Comparison of ENCODE assay signal across 9 cellular contexts in genomic region chr1:203504400-203505250, GRCh38. TPM values are rescaled to one million over a fixed set of nuclear protein-coding genes. Genes with fewer than 3 reads are reported as not detected.
A peak's percentile ranks its signal among the peaks of the same experiment; 100 is the strongest.
DNase-seq lines count a peak whose midpoint lies in the region; ATAC-seq and TF ChIP-seq lines count a peak whose summit lies in the region.
"Had no signal": no experiment of that assay in that cellular context is flagged by ENCODE, and none has a peak within 500 bp of the region (broad histone marks: within the 10 kb centered on the region; RNA-seq: fewer than 3 reads in every experiment).

No MANE protein-coding gene starts in this region.

- no peaks in the 10 kb centered on the region for H3K9me3 ChIP-seq in neural progenitor cell (ENCODE audit: low read depth)

- H3K4me1 Mint-ChIP-seq in activated T-helper 1 cell treated with anti-CD3 and anti-CD28 coated beads, Interleukin-12 subunit alpha, Interleukin-12 subunit beta, Interleukin-2, Interleukin-4 antibody, amounts not matched to agents 30 ng/mL and 10 ng/mL and 1 ng/mL, durations not matched to agents 14 hours and 24 hours and 36 hours (ENCODE audit: low read depth), result peaks cover 8% of the 10 kb centered on the region
- peaks cover 42% of the 10 kb centered on the region for H3K4me1 Mint-ChIP-seq in neural progenitor cell
- H3K4me1 Mint-ChIP-seq in stimulated activated naive CD8-positive, alpha-beta T cell treated with anti-CD3 and anti-CD28 coated beads, Interleukin-15, amount 100 ng/mL, for 72 hours, result peaks cover 6% of the 10 kb centered on the region

- no peaks in the 10 kb centered on the region for H3K79me2 ChIP-seq in neural progenitor cell (ENCODE audit: low read depth)

- DNase-seq in DMS53 (lab: John Stamatoyannopoulos, UW) (peak; percentile 92), M059J (ENCODE audit: low read depth) (peak; percentile 83), RWPE1 (ENCODE audit: low spot score) (peak; percentile 93), fibroblast of the aortic adventitia (ENCODE audit: low read depth) (peak; percentile 88), neural progenitor cell (ENCODE audit: low spot score) (peak; percentile 91)
- DNase-seq in activated T-helper 1 cell treated with anti-CD3 and anti-CD28 coated beads, Interleukin-12 subunit alpha, Interleukin-12 subunit beta, Interleukin-2, Interleukin-4 antibody, amounts not matched to agents 30 ng/mL and 10 ng/mL and 1 ng/mL, durations not matched to agents 14 hours and 24 hours and 36 hours (ENCODE audit: low spot score), result peak; percentile 59
- peak; percentile 66 to 70 for DNase-seq in stimulated activated naive CD8-positive, alpha-beta T cell treated with anti-CD3 and anti-CD28 coated beads, Interleukin-15, amount 100 ng/mL, for 72 hours

- no peaks in the 10 kb centered on the region for H3K9me3 Mint-ChIP-seq in activated T-helper 1 cell treated with anti-CD3 and anti-CD28 coated beads, Interleukin-12 subunit alpha, Interleukin-12 subunit beta, Interleukin-2, Interleukin-4 antibody, amounts not matched to agents 30 ng/mL and 10 ng/mL and 1 ng/mL, durations not matched to agents 14 hours and 24 hours and 36 hours
- peaks cover 2% of the 10 kb centered on the region for H3K9me3 Mint-ChIP-seq in neural progenitor cell
- no peaks in the 10 kb centered on the region for H3K9me3 Mint-ChIP-seq in stimulated activated naive CD8-positive, alpha-beta T cell treated with anti-CD3 and anti-CD28 coated beads, Interleukin-15, amount 100 ng/mL, for 72 hours

- H3K36me3 ChIP-seq in neural progenitor cell, result no peaks in the 10 kb centered on the region

- peak overlapping the region; percentile 20 for H2AFZ ChIP-seq in neural progenitor cell (replicated peaks)

- no peaks in the 10 kb centered on the region for H4K20me1 ChIP-seq in neural progenitor cell (ENCODE audit: low read depth)

- peak; percentile 67 for ATAC-seq in stimulated activated naive CD8-positive, alpha-beta T cell treated with anti-CD3 and anti-CD28 coated beads, Interleukin-15, amount 100 ng/mL, for 72 hours
- no peak for ATAC-seq in GM21447 (IDR thresholded peaks at IDR 0.05; ENCODE audit: unreplicated experiment)

- H3K36me3 Mint-ChIP-seq in activated T-helper 1 cell treated with anti-CD3 and anti-CD28 coated beads, Interleukin-12 subunit alpha, Interleukin-12 subunit beta, Interleukin-2, Interleukin-4 antibody, amounts not matched to agents 30 ng/mL and 10 ng/mL and 1 ng/mL, durations not matched to agents 14 hours and 24 hours and 36 hours (ENCODE audit: low read depth), result no peaks in the 10 kb centered on the region
- peaks cover 2% of the 10 kb centered on the region for H3K36me3 Mint-ChIP-seq in neural progenitor cell

- peak; percentile 79 for TF ChIP-seq CTCF in RWPE1 (conservative IDR thresholded peaks at IDR 0.05; ENCODE audit: low read depth)
- peak; percentile 72 for TF ChIP-seq CTCF in fibroblast of the aortic adventitia (IDR thresholded peaks at IDR 0.05; ENCODE audit: insufficient read depth, low read length)
- peak; percentile 92 for TF ChIP-seq CTCF in neural progenitor cell (IDR thresholded peaks at IDR 0.05)

- no peak overlapping the region for H3K9ac ChIP-seq in neural progenitor cell

- peaks cover 9% of the 10 kb centered on the region for H3K27me3 Mint-ChIP-seq in activated T-helper 1 cell treated with anti-CD3 and anti-CD28 coated beads, Interleukin-12 subunit alpha, Interleukin-12 subunit beta, Interleukin-2, Interleukin-4 antibody, amounts not matched to agents 30 ng/mL and 10 ng/mL and 1 ng/mL, durations not matched to agents 14 hours and 24 hours and 36 hours (ENCODE audit: insufficient read depth)
- H3K27me3 Mint-ChIP-seq in neural progenitor cell (ENCODE audit: insufficient read depth, low read depth), result peaks cover 15% of the 10 kb centered on the region
- no peaks in the 10 kb centered on the region for H3K27me3 Mint-ChIP-seq in stimulated activated naive CD8-positive, alpha-beta T cell treated with anti-CD3 and anti-CD28 coated beads, Interleukin-15, amount 100 ng/mL, for 72 hours

- H3K27ac Mint-ChIP-seq in activated T-helper 1 cell treated with anti-CD3 and anti-CD28 coated beads, Interleukin-12 subunit alpha, Interleukin-12 subunit beta, Interleukin-2, Interleukin-4 antibody, amounts not matched to agents 30 ng/mL and 10 ng/mL and 1 ng/mL, durations not matched to agents 14 hours and 24 hours and 36 hours, result no peak overlapping the region
- H3K27ac Mint-ChIP-seq in neural progenitor cell, result no peak overlapping the region
- peak overlapping the region; percentile 42 to 75 for H3K27ac Mint-ChIP-seq in stimulated activated naive CD8-positive, alpha-beta T cell treated with anti-CD3 and anti-CD28 coated beads, Interleukin-15, amount 100 ng/mL, for 72 hours

- no peak overlapping the region for H3K4me3 ChIP-seq in fibroblast of the aortic adventitia (ENCODE audit: low read depth, low read length)
- no peak overlapping the region for H3K4me3 ChIP-seq in neural progenitor cell

- H3K27ac ChIP-seq in RWPE1, result no peak overlapping the region
- no peak overlapping the region for H3K27ac ChIP-seq in neural progenitor cell

- intact Hi-C loops in activated T-helper 1 cell treated with anti-CD3 and anti-CD28 coated beads, Interleukin-12 subunit alpha, Interleukin-12 subunit beta, Interleukin-2, Interleukin-4 antibody, amounts not matched to agents 30 ng/mL and 10 ng/mL and 1 ng/mL, durations not matched to agents 14 hours and 24 hours and 36 hours (cut with micrococcal nuclease), result loop anchor here (1.0 to 10.0 kb wide), 4 partner anchors 124 to 290 kb away; partner anchors contain the start of genes LAX1, ZBED6 and ZC3H11A

- POLR2A ChIA-PET in RWPE1 (lab: Yijun Ruan, JAX; ENCODE audit: low non-redundant PET), result no interaction called here

- peaks cover 10% of the 10 kb centered on the region for H3F3A ChIP-seq in neural progenitor cell (ENCODE audit: low read depth)

- no peaks in the 10 kb centered on the region for H3K27me3 ChIP-seq in neural progenitor cell

- H3K4me2 ChIP-seq in neural progenitor cell, result no peak overlapping the region

- peaks cover 30% of the 10 kb centered on the region for H3K4me1 ChIP-seq in neural progenitor cell

- H3K4me3 Mint-ChIP-seq in activated T-helper 1 cell treated with anti-CD3 and anti-CD28 coated beads, Interleukin-12 subunit alpha, Interleukin-12 subunit beta, Interleukin-2, Interleukin-4 antibody, amounts not matched to agents 30 ng/mL and 10 ng/mL and 1 ng/mL, durations not matched to agents 14 hours and 24 hours and 36 hours, result no peak overlapping the region
- no peak overlapping the region for H3K4me3 Mint-ChIP-seq in neural progenitor cell
- no peak overlapping the region for H3K4me3 Mint-ChIP-seq in stimulated activated naive CD8-positive, alpha-beta T cell treated with anti-CD3 and anti-CD28 coated beads, Interleukin-15, amount 100 ng/mL, for 72 hours

- CTCF ChIA-PET in RWPE1 (lab: Yijun Ruan, JAX), result interaction anchor here (0.5 to 4.0 kb wide), 31 partner anchors 17 to 239 kb away, joined by 3 to 64 read pairs (median 4); partner anchors contain the start of genes ATP2B4 and PRELP

RNA-seq across cellular contexts. Expression of gene OPTC, which starts 10.7 kb away (rescaled TPM):
- total RNA-seq in M059J (2014; rRNA removed; shearing (Covaris generic)), result not detected in 2 replicates
- total RNA-seq in activated T-helper 1 cell treated with anti-CD3 and anti-CD28 coated beads, Interleukin-12 subunit alpha, Interleukin-12 subunit beta, Interleukin-2, Interleukin-4 antibody, amounts not matched to agents 30 ng/mL and 10 ng/mL and 1 ng/mL, durations not matched to agents 14 hours and 24 hours and 36 hours, result not detected in 2 replicates
- total RNA-seq in fibroblast of the aortic adventitia (ENCODE audit: low replicate concordance), result not detected in 2 replicates
- total RNA-seq in neural progenitor cell (ENCODE audit: low replicate concordance), result 0.50 TPM in 1 of 2 replicates, not detected in the other
- total RNA-seq: T-helper 2 cell treated with Interferon-gamma antibody and Interleukin-4, amounts not matched to agents 100 ng/mL and 5 ng/mL, for 36 hours had no signal

RNA-seq across cellular contexts. Expression of gene PRELP, which starts 29.0 kb away (rescaled TPM):
- not detected in 2 replicates for total RNA-seq in M059J (2014; rRNA removed; shearing (Covaris generic))
- not detected in 2 replicates for total RNA-seq in activated T-helper 1 cell treated with anti-CD3 and anti-CD28 coated beads, Interleukin-12 subunit alpha, Interleukin-12 subunit beta, Interleukin-2, Interleukin-4 antibody, amounts not matched to agents 30 ng/mL and 10 ng/mL and 1 ng/mL, durations not matched to agents 14 hours and 24 hours and 36 hours
- total RNA-seq in fibroblast of the aortic adventitia (ENCODE audit: low replicate concordance) (1.4 and 3.7 TPM in 2 replicates), neural progenitor cell (ENCODE audit: low replicate concordance) (0.26 and 0.34 TPM in 2 replicates)
- total RNA-seq: T-helper 2 cell treated with Interferon-gamma antibody and Interleukin-4, amounts not matched to agents 100 ng/mL and 5 ng/mL, for 36 hours had no signal

Comparison
In these comparisons a context has a peak if more than half of its experiments do, and no peak if none do; other contexts are left out.
1. H3K27ac Mint-ChIP-seq: peak in stimulated activated naive CD8-positive, alpha-beta T cell treated with anti-CD3 and anti-CD28 coated beads, Interleukin-15, amount 100 ng/mL, for 72 hours (2 of 2); none in activated T-helper 1 cell treated with anti-CD3 and anti-CD28 coated beads, Interleukin-12 subunit alpha, Interleukin-12 subunit beta, Interleukin-2, Interleukin-4 antibody, amounts not matched to agents 30 ng/mL and 10 ng/mL and 1 ng/mL, durations not matched to agents 14 hours and 24 hours and 36 hours (single experiment) and neural progenitor cell (single experiment).
2. Peak in every context shown above with its lines, with median percentiles within 50 percentile points of each other: DNase-seq and CTCF ChIP-seq.